Comparison of ENCODE assay signal across 1 cellular context in genomic region chrX:86047174-86047991, GRCh38.
TF ChIP-seq lines count a peak whose summit lies in the region.

TSS of gene CHM (minus strand) at chrX:86047558. CDS start at chrX:86047532, 26 bp downstream.

TF ChIP-seq in HEK293, 187 proteins besides CTCF, POLR2A, EP300 and RAD21 (continued from another document and continues in another):
- peak; percentile 60 for TF ChIP-seq ZNF518A (tag by site-specific recombination; conservative IDR thresholded peaks at IDR 0.05; ENCODE audit: low read depth)
- TF ChIP-seq ZNF580 (tag by site-specific recombination; IDR thresholded peaks at IDR 0.05) = peak; percentile 11; the same call in 1 of the 2 replicates
- no peak for TF ChIP-seq ZNF398 (tag by site-specific recombination; IDR thresholded peaks at IDR 0.05)
- TF ChIP-seq ZNF292 (tag by site-specific recombination; IDR thresholded peaks at IDR 0.05; ENCODE audit: borderline replicate concordance, low read depth) = no peak
- 0 out of 2 replicates have a peak, but pooled peaks have one; percentile 8 for TF ChIP-seq FEZF1 (tag by site-specific recombination; IDR thresholded peaks at IDR 0.05)
- TF ChIP-seq ZNF529 (tag by site-specific recombination; IDR thresholded peaks at IDR 0.05; ENCODE audit: insufficient replicate concordance) = no peak
- TF ChIP-seq ZNF169 (tag by site-specific recombination; IDR thresholded peaks at IDR 0.05) = no peak
- TF ChIP-seq ZNF571 (tag by site-specific recombination; IDR thresholded peaks at IDR 0.05) = no peak
- TF ChIP-seq ZNF560 (tag by site-specific recombination; IDR thresholded peaks at IDR 0.05; ENCODE audit: borderline replicate concordance) = no peak
- no peak for TF ChIP-seq AEBP2 (tag by site-specific recombination; IDR thresholded peaks at IDR 0.05; ENCODE audit: borderline replicate concordance)
- no peak for TF ChIP-seq MZF1 (tag by site-specific recombination; IDR thresholded peaks at IDR 0.05; ENCODE audit: borderline replicate concordance)
- TF ChIP-seq ZNF776 (tag by site-specific recombination; IDR thresholded peaks at IDR 0.05; ENCODE audit: borderline replicate concordance) = no peak
- peak; percentile 50 for TF ChIP-seq SP2 (tag by site-specific recombination; IDR thresholded peaks at IDR 0.05)
- no peak for TF ChIP-seq ZNF121 (tag by site-specific recombination; IDR thresholded peaks at IDR 0.05)
- TF ChIP-seq ZNF792 (tag by site-specific recombination; IDR thresholded peaks at IDR 0.05) = no peak
- no peak for TF ChIP-seq ZNF768 (tag by site-specific recombination; IDR thresholded peaks at IDR 0.05)
- no peak for TF ChIP-seq ZFP37 (tag by site-specific recombination; IDR thresholded peaks at IDR 0.05)
- no peak for TF ChIP-seq GLIS1 (tag by site-specific recombination; IDR thresholded peaks at IDR 0.05)
- no peak for TF ChIP-seq KLF1 (tag by site-specific recombination; IDR thresholded peaks at IDR 0.05)
- TF ChIP-seq ZNF513 (tag by site-specific recombination; IDR thresholded peaks at IDR 0.05) = no peak
- peak; percentile 60 for TF ChIP-seq PATZ1 (tag by site-specific recombination; IDR thresholded peaks at IDR 0.05)
- TF ChIP-seq ZNF280D (tag by site-specific recombination; IDR thresholded peaks at IDR 0.05) = peak; percentile 46; the same call in 1 of the 2 replicates
- no peak for TF ChIP-seq TRIM28 (IDR thresholded peaks at IDR 0.05; ENCODE audit: borderline replicate concordance, low read length)
- peak; percentile 71 for TF ChIP-seq ZNF629 (tag by site-specific recombination; IDR thresholded peaks at IDR 0.05)
- no peak for TF ChIP-seq ZBTB10 (tag by site-specific recombination; IDR thresholded peaks at IDR 0.05)
- TF ChIP-seq OVOL3 (tag by site-specific recombination; IDR thresholded peaks at IDR 0.05) = no peak
- TF ChIP-seq ZSCAN18 (tag by site-specific recombination; IDR thresholded peaks at IDR 0.05) = no peak
- TF ChIP-seq BCL6B (tag by site-specific recombination; IDR thresholded peaks at IDR 0.05) = no peak
- no peak for TF ChIP-seq SCRT2 (tag by site-specific recombination; IDR thresholded peaks at IDR 0.05)
- no peak for TF ChIP-seq ZNF621 (tag by site-specific recombination; IDR thresholded peaks at IDR 0.05)
- TF ChIP-seq ZFHX2 (tag by site-specific recombination; conservative IDR thresholded peaks at IDR 0.05) = no peak
- TF ChIP-seq ZNF76 (tag by site-specific recombination; IDR thresholded peaks at IDR 0.05; ENCODE audit: borderline replicate concordance, low read depth) = peak; percentile 85
- TF ChIP-seq ZNF558 (tag by site-specific recombination; IDR thresholded peaks at IDR 0.05) = no peak
- TF ChIP-seq ZNF404 (tag by site-specific recombination; IDR thresholded peaks at IDR 0.05) = no peak
- peak; percentile 81 for TF ChIP-seq ZNF600 (tag by site-specific recombination; IDR thresholded peaks at IDR 0.05)
- TF ChIP-seq ZNF433 (tag by site-specific recombination; IDR thresholded peaks at IDR 0.05; ENCODE audit: low read depth) = no peak
